Comparison of ENCODE assay signal across 18 cellular contexts in the genomic region with DNA sequence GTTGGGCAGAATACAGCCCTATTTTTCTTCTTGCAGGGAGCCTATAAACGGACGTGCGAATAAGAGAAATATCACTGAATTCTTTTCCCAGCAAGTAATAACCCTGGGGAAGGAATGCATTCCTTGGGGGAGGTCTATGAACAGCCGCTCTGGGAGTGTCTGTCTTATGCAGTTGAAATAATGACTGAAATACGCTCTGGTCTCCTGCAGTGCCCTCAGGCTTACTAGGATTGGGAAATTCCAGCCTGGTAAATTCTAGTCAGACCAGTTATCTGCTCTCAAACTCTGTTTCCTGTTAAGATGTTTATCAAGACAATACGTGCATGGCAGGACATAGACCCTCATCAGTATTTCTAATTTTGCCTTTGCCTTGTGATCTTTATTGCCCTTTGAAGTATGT.
DNase-seq lines count a peak whose midpoint lies in the region; ATAC-seq and TF ChIP-seq lines count a peak whose summit lies in the region.
"Had no signal": no experiment of that assay in that cellular context is flagged by ENCODE, and none has a peak within 500 bp of the region (broad histone marks: within the 10 kb centered on the region; RNA-seq: fewer than 3 reads in every experiment).

No MANE protein-coding gene starts in this region.

- H4K20me1 ChIP-seq in PC-9 (ENCODE audit: insufficient read depth): no peaks in the 10 kb centered on the region
- H4K20me1 ChIP-seq: BLaER1 had no signal

- no peaks in the 10 kb centered on the region for H3F3A ChIP-seq in PC-9 (ENCODE audit: insufficient read depth, low read depth)

- DNase-seq in DMS53 (lab: John Stamatoyannopoulos, UW) (peak; percentile 3), DMS53 treated with DMSO at 0.1 percent for 48 hours (lab: John Stamatoyannopoulos, UW; ENCODE audit: unreplicated experiment) (no peak), PC-9 (peak; percentile 15 to 43), brain microvascular endothelial cell (peak; percentile 29), endothelial cell (ENCODE audit: low spot score) (no peak)
- no peak for DNase-seq in activated CD4-positive, CD25-positive, alpha-beta regulatory T cell treated with anti-CD3 and anti-CD28 coated beads, Interleukin-2, amount 50 U/mL, for 72 hours
- no peak for DNase-seq in activated T-cell treated with anti-CD3 and anti-CD28 coated beads, Interleukin-2, amount 50 U/mL, for 72 hours
- DNase-seq: 8988T; CD4-positive, alpha-beta T cell; DMS79 treated with DMSO at 0.1 percent for 48 hours; MG63; NCI-H1694; NCI-H2081; NCI-H2227 treated with DMSO at 0.1 percent for 48 hours; NCI-H69; Peyer's patch had no signal

- H3K27me3 ChIP-seq in PC-9 (ENCODE audit: insufficient read depth, low read depth) (no peaks in the 10 kb centered on the region), brain microvascular endothelial cell (replicated peaks) (no peaks in the 10 kb centered on the region)
- H3K27me3 ChIP-seq: BLaER1, MG63, Peyer's patch had no signal

- H3K36me3 Mint-ChIP-seq in endothelial cell (ENCODE audit: low read depth, unreplicated experiment): peaks cover 4% of the 10 kb centered on the region
- H3K36me3 Mint-ChIP-seq in activated T-cell treated with anti-CD3 and anti-CD28 coated beads, Interleukin-2, amount 50 U/mL, for 72 hours (ENCODE audit: insufficient read depth in 2 of 2): no peaks in the 10 kb centered on the region

- no peak overlapping the region for H3K4me3 Mint-ChIP-seq in endothelial cell (ENCODE audit: unreplicated experiment)
- H3K4me3 Mint-ChIP-seq in activated T-cell treated with anti-CD3 and anti-CD28 coated beads, Interleukin-2, amount 50 U/mL, for 72 hours: no peak overlapping the region
- H3K4me3 Mint-ChIP-seq: CD4-positive, alpha-beta T cell had no signal

- no peak overlapping the region for H3K4me2 ChIP-seq in PC-9
- H3K4me2 ChIP-seq: BLaER1 had no signal

- H3K9me3 Mint-ChIP-seq in endothelial cell (ENCODE audit: unreplicated experiment): no peaks in the 10 kb centered on the region
- no peaks in the 10 kb centered on the region for H3K9me3 Mint-ChIP-seq in activated T-cell treated with anti-CD3 and anti-CD28 coated beads, Interleukin-2, amount 50 U/mL, for 72 hours
- H3K9me3 Mint-ChIP-seq: CD4-positive, alpha-beta T cell had no signal

- in situ Hi-C loops in brain microvascular endothelial cell (cut with HindIII; ENCODE audit: low pct_ligation_motif_present, low sequenced_read_pairs): no loop called here

- no peak overlapping the region for H3K27ac Mint-ChIP-seq in endothelial cell (ENCODE audit: unreplicated experiment)
- H3K27ac Mint-ChIP-seq in activated T-cell treated with anti-CD3 and anti-CD28 coated beads, Interleukin-2, amount 50 U/mL, for 72 hours: no peak overlapping the region
- H3K27ac Mint-ChIP-seq: CD4-positive, alpha-beta T cell had no signal

- POLR2A ChIA-PET in PC-9 (lab: Charles Lee; ENCODE audit: unreplicated experiment): no interaction called here

- H3K27ac ChIP-seq in PC-9 (no peak overlapping the region), brain microvascular endothelial cell (no peak overlapping the region)
- H3K27ac ChIP-seq: BLaER1, Peyer's patch had no signal

- TF ChIP-seq CTCF in PC-9 (conservative IDR thresholded peaks at IDR 0.05) (no peak), brain microvascular endothelial cell (IDR thresholded peaks at IDR 0.05; ENCODE audit: low read depth, low read length, missing control alignments) (no peak), endothelial cell (IDR thresholded peaks at IDR 0.05; ENCODE audit: unreplicated experiment) (no peak)

- peaks cover 2% of the 10 kb centered on the region for H3K27me3 Mint-ChIP-seq in endothelial cell (ENCODE audit: unreplicated experiment)
- H3K27me3 Mint-ChIP-seq in activated T-cell treated with anti-CD3 and anti-CD28 coated beads, Interleukin-2, amount 50 U/mL, for 72 hours (ENCODE audit: low read depth): peaks cover 12% of the 10 kb centered on the region

- no peaks in the 10 kb centered on the region for H3K4me1 Mint-ChIP-seq in endothelial cell (ENCODE audit: unreplicated experiment)
- H3K4me1 Mint-ChIP-seq in activated T-cell treated with anti-CD3 and anti-CD28 coated beads, Interleukin-2, amount 50 U/mL, for 72 hours (ENCODE audit: low read depth): no peaks in the 10 kb centered on the region

- H3K4me3 ChIP-seq in PC-9: no peak overlapping the region
- no peak overlapping the region for H3K4me3 ChIP-seq in brain microvascular endothelial cell (ENCODE audit: low read depth, low read length)
- H3K4me3 ChIP-seq: BLaER1, MG63, Peyer's patch had no signal

- H3K9me3 ChIP-seq in PC-9 (ENCODE audit: insufficient read depth, low read depth): peaks cover 44% of the 10 kb centered on the region
- H3K9me3 ChIP-seq: MG63 had no signal

- intact Hi-C loops in PC-9 (cut with micrococcal nuclease; ENCODE audit: unreplicated experiment): no loop called here

- CTCF ChIA-PET in PC-9 (lab: Charles Lee): interaction anchor here (0.7 kb wide), 1 partner anchor 1920 kb away, joined by 3 read pairs; no protein-coding TSS in a partner anchor

- H3K4me1 ChIP-seq in PC-9 (replicated peaks; ENCODE audit: insufficient read depth): no peaks in the 10 kb centered on the region
- H3K4me1 ChIP-seq: BLaER1, Peyer's patch had no signal

- ATAC-seq in activated T-cell treated with anti-CD3 and anti-CD28 coated beads, Interleukin-2, amount 50 U/mL, for 72 hours (replicated peaks in 1 of 2): no peak
- ATAC-seq: SK-N-SH treated with all-trans-retinoic acid at 6 μM for 48 hours had no signal

- H3K9me2 ChIP-seq in PC-9 (ENCODE audit: insufficient read depth): no peaks in the 10 kb centered on the region

- H3K79me2 ChIP-seq in PC-9 (ENCODE audit: low read depth): no peaks in the 10 kb centered on the region

- H3K36me3 ChIP-seq in PC-9 (ENCODE audit: low read depth): no peaks in the 10 kb centered on the region
- H3K36me3 ChIP-seq in brain microvascular endothelial cell (replicated peaks): no peaks in the 10 kb centered on the region
- H3K36me3 ChIP-seq: BLaER1, MG63, Peyer's patch had no signal

- H2AFZ ChIP-seq in PC-9: no peak overlapping the region

- no TSS peak for BruUV-seq in PC-9 (replicated peaks; lab: Mats Ljungman, UMichigan)

Comparison
In these comparisons a context has a peak if more than half of its experiments do, and no peak if none do; other contexts are left out.
1. DNase-seq: peak in DMS53 (single experiment), PC-9 (2 of 2) and brain microvascular endothelial cell (single experiment); none in DMS53 treated with DMSO at 0.1 percent for 48 hours (single experiment), endothelial cell (single experiment), activated CD4-positive, CD25-positive, alpha-beta regulatory T cell treated with anti-CD3 and anti-CD28 coated beads, Interleukin-2, amount 50 U/mL, for 72 hours (single experiment) and activated T-cell treated with anti-CD3 and anti-CD28 coated beads, Interleukin-2, amount 50 U/mL, for 72 hours (0 of 2).